ENCODE assay signal across 8 cellular contexts in the genomic region with DNA sequence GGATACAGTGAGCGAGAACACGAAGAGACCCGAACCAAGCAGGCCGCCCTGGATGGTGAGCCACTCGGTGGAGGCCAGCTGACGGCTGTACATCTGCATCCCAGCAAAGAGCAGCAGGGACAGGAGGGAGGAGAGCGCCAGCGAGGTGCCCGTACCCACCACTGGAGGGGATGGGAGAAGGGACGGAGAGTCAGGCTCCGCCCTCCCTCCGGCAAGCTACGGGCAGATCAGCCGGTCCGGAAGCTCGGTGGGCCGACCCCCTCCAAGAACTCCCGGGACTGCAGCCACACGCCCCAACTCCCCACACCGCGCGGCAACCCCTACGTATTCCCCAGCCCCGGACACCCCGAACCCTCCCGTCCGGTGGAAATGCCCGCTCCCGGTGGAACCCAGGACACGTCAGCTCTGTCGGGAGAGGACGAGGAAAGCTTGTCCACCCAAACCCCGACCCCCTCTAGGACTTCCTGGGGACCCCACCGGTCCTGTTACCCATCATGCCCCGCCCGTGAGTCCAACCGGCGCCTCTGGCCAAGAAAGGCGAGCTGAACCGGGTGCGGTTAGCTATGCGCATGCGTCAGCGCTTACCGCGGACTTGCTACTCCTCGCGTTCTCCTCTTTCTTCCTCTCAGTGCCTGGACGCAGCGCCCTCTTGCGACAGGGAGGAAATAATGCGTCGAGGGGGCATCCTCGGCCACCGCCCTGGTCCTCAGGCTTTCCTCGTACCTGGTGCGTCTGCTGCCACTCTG. TPM values are rescaled to one million over a fixed set of nuclear protein-coding genes. Genes with fewer than 3 reads are reported as not detected.
A peak's percentile ranks its signal among the peaks of the same experiment; 100 is the strongest.
DNase-seq lines count a peak whose midpoint lies in the region; ATAC-seq and TF ChIP-seq lines count a peak whose summit lies in the region.

A gene (minus strand): TSS at position 573 of the 746 bp plus-strand sequence. CDS start 80 bp downstream, at position 493.

- peaks cover 65% of the 10 kb centered on the region for H3K36me3 Mint-ChIP-seq in activated T-helper 17 cell treated with anti-CD3 and anti-CD28 coated beads, Interleukin-2, amount 50 U/mL, for 72 hours (ENCODE audit: low read depth)
- H3K36me3 Mint-ChIP-seq in nephron (ENCODE audit: low read depth): peaks cover 18% of the 10 kb centered on the region
- H3K36me3 Mint-ChIP-seq in stimulated activated naive CD8-positive, alpha-beta T cell treated with anti-CD3 and anti-CD28 coated beads, Interleukin-15, Interleukin-2, amounts not matched to agents 100 ng/mL and 50 ng/mL, for 24 hours (ENCODE audit: low read depth): peaks cover 35% of the 10 kb centered on the region

- H3K9me3 ChIP-seq in GM23248 (ENCODE audit: low read depth): no peaks in the 10 kb centered on the region

- peaks cover 11% of the 10 kb centered on the region for H3K4me1 ChIP-seq in GM23248 (ENCODE audit: insufficient read depth)

- peak within 1 kb of the TSS; percentile 88 for H3K4me3 ChIP-seq in GM23248
- peak within 1 kb of the TSS; percentile 72 for H3K4me3 ChIP-seq in LNCaP clone FGC (ENCODE audit: low read depth, low read length)

- H3K4me1 Mint-ChIP-seq in activated T-helper 17 cell treated with anti-CD3 and anti-CD28 coated beads, Interleukin-2, amount 50 U/mL, for 72 hours: peaks cover 25% of the 10 kb centered on the region
- H3K4me1 Mint-ChIP-seq in nephron: peaks cover 27% of the 10 kb centered on the region
- H3K4me1 Mint-ChIP-seq in stimulated activated naive CD8-positive, alpha-beta T cell treated with anti-CD3 and anti-CD28 coated beads, Interleukin-15, Interleukin-2, amounts not matched to agents 100 ng/mL and 50 ng/mL, for 24 hours (ENCODE audit: low read depth): peaks cover 62% of the 10 kb centered on the region

- H3K27me3 ChIP-seq in GM23248 (replicated peaks; ENCODE audit: insufficient read depth): no peaks in the 10 kb centered on the region

- in situ Hi-C loops in GM23248 (cut with MboI): no loop called here

- 1 to 2% methylated on average over 44 to 52 of the region's 57 CpGs for WGBS in GM23248 (ENCODE audit: low coverage in 1 of 2, low lambda C conversion rate in 2 of 2, missing lambda C conversion rate in 2 of 2), 2 experiments

- no peaks in the 10 kb centered on the region for H3K27me3 Mint-ChIP-seq in activated T-helper 17 cell treated with anti-CD3 and anti-CD28 coated beads, Interleukin-2, amount 50 U/mL, for 72 hours
- peaks cover 13% of the 10 kb centered on the region for H3K27me3 Mint-ChIP-seq in nephron (ENCODE audit: low read depth)
- no peaks in the 10 kb centered on the region for H3K27me3 Mint-ChIP-seq in stimulated activated naive CD8-positive, alpha-beta T cell treated with anti-CD3 and anti-CD28 coated beads, Interleukin-15, Interleukin-2, amounts not matched to agents 100 ng/mL and 50 ng/mL, for 24 hours

- H3K27ac Mint-ChIP-seq in activated T-helper 17 cell treated with anti-CD3 and anti-CD28 coated beads, Interleukin-2, amount 50 U/mL, for 72 hours: peak within 1 kb of the TSS; percentile 100
- peak within 1 kb of the TSS; percentile 93 to 98 (median 97) for H3K27ac Mint-ChIP-seq in nephron
- H3K27ac Mint-ChIP-seq in stimulated activated naive CD8-positive, alpha-beta T cell treated with anti-CD3 and anti-CD28 coated beads, Interleukin-15, Interleukin-2, amounts not matched to agents 100 ng/mL and 50 ng/mL, for 24 hours: peak within 1 kb of the TSS; percentile 95

- H3K4me2 ChIP-seq in GM23248 (ENCODE audit: unreplicated experiment): peak within 1 kb of the TSS; percentile 97

- H2AFZ ChIP-seq in GM23248: peak within 1 kb of the TSS; percentile 82

- H3F3A ChIP-seq in GM23248 (ENCODE audit: insufficient read depth): peaks cover 22% of the 10 kb centered on the region

- DNase-seq in EL (peak; percentile 96), GM23248 (peak; percentile 98), LNCaP clone FGC (ENCODE audit: low read depth) (peak; percentile 87), RWPE1 (ENCODE audit: low spot score) (peak; percentile 98), fibroblast of peridontal ligament (ENCODE audit: extremely low read depth) (peak; percentile 96)

- H3K36me3 ChIP-seq in GM23248 (ENCODE audit: low read depth): peaks cover 6% of the 10 kb centered on the region; the same call in 1 of the 2 replicates

- POLR2A ChIA-PET in RWPE1 (lab: Yijun Ruan, JAX; ENCODE audit: low non-redundant PET): interaction anchor here (0.6 to 1.1 kb wide), 3 partner anchors 37 to 42 kb away, joined by 3 to 7 read pairs (median 7); no protein-coding TSS in a partner anchor

- H3K4me3 Mint-ChIP-seq in activated T-helper 17 cell treated with anti-CD3 and anti-CD28 coated beads, Interleukin-2, amount 50 U/mL, for 72 hours: peak within 1 kb of the TSS; percentile 100
- peak within 1 kb of the TSS; percentile 91 to 98 (median 97) for H3K4me3 Mint-ChIP-seq in nephron
- peak within 1 kb of the TSS; percentile 98 for H3K4me3 Mint-ChIP-seq in stimulated activated naive CD8-positive, alpha-beta T cell treated with anti-CD3 and anti-CD28 coated beads, Interleukin-15, Interleukin-2, amounts not matched to agents 100 ng/mL and 50 ng/mL, for 24 hours

- H3K9me2 ChIP-seq in GM23248 (ENCODE audit: insufficient read depth): no peaks in the 10 kb centered on the region

- H3K9ac ChIP-seq in GM23248: peak within 1 kb of the TSS; percentile 96

- H3K27ac ChIP-seq in GM23248 (peak within 1 kb of the TSS; percentile 90), RWPE1 (peak within 1 kb of the TSS; percentile 87)

- TF ChIP-seq CTCF in LNCaP clone FGC (IDR thresholded peaks at IDR 0.05; ENCODE audit: control insufficient read depth, extremely low read depth, insufficient read depth) (peak; percentile 99), RWPE1 (conservative IDR thresholded peaks at IDR 0.05; ENCODE audit: low read depth) (peak; percentile 93), nephron (IDR thresholded peaks at IDR 0.05; ENCODE audit: unreplicated experiment in 3 of 3) (peak; percentile 93 to 97 (median 95))

- no peaks in the 10 kb centered on the region for H3K9me3 Mint-ChIP-seq in activated T-helper 17 cell treated with anti-CD3 and anti-CD28 coated beads, Interleukin-2, amount 50 U/mL, for 72 hours
- H3K9me3 Mint-ChIP-seq in nephron: no peaks in the 10 kb centered on the region
- no peaks in the 10 kb centered on the region for H3K9me3 Mint-ChIP-seq in stimulated activated naive CD8-positive, alpha-beta T cell treated with anti-CD3 and anti-CD28 coated beads, Interleukin-15, Interleukin-2, amounts not matched to agents 100 ng/mL and 50 ng/mL, for 24 hours

- no peaks in the 10 kb centered on the region for H4K20me1 ChIP-seq in GM23248 (ENCODE audit: insufficient read depth)

- ATAC-seq in activated T-helper 17 cell treated with anti-CD3 and anti-CD28 coated beads, Interleukin-2, amount 50 U/mL, for 72 hours (replicated peaks): peak; percentile 85

- H3K79me2 ChIP-seq in GM23248 (ENCODE audit: insufficient read depth): peaks cover 32% of the 10 kb centered on the region

- CTCF ChIA-PET in RWPE1 (lab: Yijun Ruan, JAX): interaction anchor here (0.6 to 3.7 kb wide), 18 partner anchors 9 to 173 kb away, joined by 3 to 26 read pairs (median 4); a partner anchor contains a TSS

RNA-seq across cellular contexts. Expression of the gene that starts here (rescaled TPM):
- 92.7 and 189 TPM in 2 replicates for total RNA-seq in GM23248 (2014; rRNA removed; shearing (Covaris generic))
- 480 and 484 TPM in 2 replicates for polyA plus RNA-seq in GM23248 (2016; fragmentation: Nextera tagmentation; extraction: Ambion mirVana)
- 100 to 1,000 TPM; 108 to 166 TPM for total RNA-seq in activated T-helper 17 cell treated with anti-CD3 and anti-CD28 coated beads, Interleukin-2, amount 50 U/mL, for 72 hours

Comparison
In these comparisons a context has a peak if more than half of its experiments do, and no peak if none do; other contexts are left out.
1. Peak in every context shown above with its lines: DNase-seq, ATAC-seq, H3K4me3 ChIP-seq and H3K27ac ChIP-seq.